20 cellular contexts compared by ENCODE assay signal in genomic region chr12:102429755-102430154, GRCh38. TPM values are rescaled to one million over a fixed set of nuclear protein-coding genes. Genes with fewer than 3 reads are reported as not detected.
DNase-seq lines count a peak whose midpoint lies in the region; ATAC-seq and TF ChIP-seq lines count a peak whose summit lies in the region.
"Had no signal": no experiment of that assay in that cellular context is flagged by ENCODE, and none has a peak within 500 bp of the region (broad histone marks: within the 10 kb centered on the region; RNA-seq: fewer than 3 reads in every experiment).

No MANE protein-coding gene starts in this region.

- H3K27ac ChIP-seq in gastroesophageal sphincter (peak overlapping the region in 3 of 4 donors; percentile 16 to 57 (median 41)), lower lobe of right lung (no peak overlapping the region), suprapubic skin (peak overlapping the region; percentile 31)
- H3K27ac ChIP-seq: SJCRH30 had no signal

- 71 to 77% methylated on average over 2 of the region's 2 CpGs for WGBS in gastroesophageal sphincter (ENCODE audit: low coverage in 1 of 2), 2 donors
- 70% methylated on average over 2 of the region's 2 CpGs for WGBS in suprapubic skin

- TF ChIP-seq CTCF in gastroesophageal sphincter (IDR thresholded peaks at IDR 0.05) (no peak), lower lobe of right lung (IDR thresholded peaks at IDR 0.05) (no peak), suprapubic skin (IDR thresholded peaks at IDR 0.05) (no peak)

- intact Hi-C loops in lower lobe of right lung (cut with DNase I) = no loop called here

- TF ChIP-seq EP300 in gastroesophageal sphincter (IDR thresholded peaks at IDR 0.05) = no peak
- TF ChIP-seq EP300 in suprapubic skin (IDR thresholded peaks at IDR 0.05) = no peak

- H3K27me3 ChIP-seq in gastroesophageal sphincter (no peaks in the 10 kb centered on the region), lower lobe of right lung (ENCODE audit: low read depth) (no peaks in the 10 kb centered on the region), suprapubic skin (no peaks in the 10 kb centered on the region)
- H3K27me3 ChIP-seq: SJCRH30 had no signal

- H3K4me3 ChIP-seq in gastroesophageal sphincter = no peak overlapping the region
- H3K4me3 ChIP-seq in lower lobe of right lung = no peak overlapping the region
- no peak overlapping the region for H3K4me3 ChIP-seq in suprapubic skin
- H3K4me3 ChIP-seq: GM23338, SJCRH30 had no signal

- H3K9me3 ChIP-seq in gastroesophageal sphincter (no peaks in the 10 kb centered on the region), lower lobe of right lung (no peaks in the 10 kb centered on the region), suprapubic skin (no peaks in the 10 kb centered on the region)
- H3K9me3 ChIP-seq: SJCRH30 had no signal

- DNase-seq in OCI-M1 (lab: John Stamatoyannopoulos, UW) (peak; percentile 93), lower lobe of right lung (no peak), suprapubic skin (ENCODE audit: low spot score in 2 of 2) (peak in 1 of 2 donors; percentile 79), middle frontal gyrus (ENCODE audit: extremely low spot score, low spot score) (no peak), NCI-H748 (lab: John Stamatoyannopoulos, UW; ENCODE audit: unreplicated experiment) (no peak), retina (no peak)
- no peak for DNase-seq in effector CD4-positive, alpha-beta T cell
- DNase-seq: ACHN; CD4-positive, CD25-positive, alpha-beta regulatory T cell; NCI-H1417; NCI-H187 treated with DMSO at 0.1 percent for 48 hours; NCI-H69; NK-92 treated with Interleukin-12 subunit alpha and Interleukin-12 subunit beta, amount 100 ng/mL, for 24 hours; RPMI8226; SJCRH30 had no signal

- H3K36me3 ChIP-seq in gastroesophageal sphincter (no peaks in the 10 kb centered on the region), lower lobe of right lung (no peaks in the 10 kb centered on the region), suprapubic skin (no peaks in the 10 kb centered on the region)
- H3K36me3 ChIP-seq: SJCRH30 had no signal

- TF ChIP-seq POLR2A in gastroesophageal sphincter (IDR thresholded peaks at IDR 0.05) (no peak), suprapubic skin (IDR thresholded peaks at IDR 0.05) (no peak)

- ATAC-seq in gastroesophageal sphincter = peak; percentile 85
- peak; percentile 69 to 70 for ATAC-seq in lower lobe of right lung
- ATAC-seq: GM23338, HCT116 had no signal

- H3K4me1 ChIP-seq in gastroesophageal sphincter (peaks cover 0 to 34% (median 12%) of the 10 kb centered on the region in 3 donors), lower lobe of right lung (peaks cover 5% of the 10 kb centered on the region), suprapubic skin (peaks cover 19% of the 10 kb centered on the region)
- H3K4me1 ChIP-seq: SJCRH30 had no signal

RNA-seq across cellular contexts. Expression of gene IGF1, which starts 50.6 kb away (rescaled TPM):
- total RNA-seq in gastroesophageal sphincter = 10 to 100 TPM; 17.3 to 58.7 (median 43.1) TPM
- total RNA-seq in lower lobe of right lung = 16.9 TPM
- 10 to 100 TPM in 2 of 4 donors, 1 to 10 TPM in 2; 5.9 to 19.7 (median 11.7) TPM for total RNA-seq in suprapubic skin
- total RNA-seq: B cell; CD4-positive, CD25-positive, alpha-beta regulatory T cell; GM23338; OCI-LY7 had no signal
